26 cellular contexts compared by ENCODE assay signal in the genomic region with DNA sequence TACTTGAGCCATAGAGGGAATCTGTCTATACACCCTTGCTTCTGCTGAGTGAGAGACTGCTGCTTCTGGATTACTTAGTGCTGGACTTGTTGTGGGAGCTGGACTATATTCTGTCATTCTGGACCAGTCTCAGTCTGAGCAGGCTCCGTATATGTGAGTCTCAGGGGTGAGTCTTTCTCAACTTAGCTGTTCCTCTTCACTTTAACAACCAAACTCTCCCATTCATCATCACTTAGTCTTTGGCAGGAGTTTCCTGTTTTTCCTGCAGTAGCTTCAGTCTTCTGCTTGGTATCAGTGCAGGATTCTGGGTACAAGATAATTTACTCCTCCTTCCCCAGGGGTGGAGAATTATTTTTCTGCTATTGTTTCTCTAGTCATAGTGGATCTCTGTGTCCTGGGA.
"Had no signal": no experiment of that assay in that cellular context is flagged by ENCODE, and none has a peak within 500 bp of the region (broad histone marks: within the 10 kb centered on the region; RNA-seq: fewer than 3 reads in every experiment).

No MANE protein-coding gene starts in this region.

- H3K4me1 ChIP-seq: ascending aorta, colonic mucosa, left ventricle myocardium inferior, pancreas, psoas muscle, right atrium auricular region, thyroid gland, upper lobe of right lung had no signal

- H3K27me3 ChIP-seq: ascending aorta, brain microvascular endothelial cell, colonic mucosa, hepatocyte, neutrophil, pancreas, right atrium auricular region, thyroid gland, upper lobe of right lung had no signal

- ATAC-seq: activated CD4-positive, CD25-positive, alpha-beta regulatory T cell treated with anti-CD3 and anti-CD28 coated beads, Interleukin-2, amount 50 U/mL, for 24 hours; activated CD8-positive, alpha-beta memory T cell treated with anti-CD3 and anti-CD28 coated beads, Interleukin-2, amount 10 ng/mL, durations not matched to agents 7 days and 5 days; activated CD8-positive, alpha-beta T cell treated with anti-CD3 and anti-CD28 coated beads for 36 hours; activated naive CD4-positive, alpha-beta T cell treated with anti-CD3 and anti-CD28 coated beads, Interleukin-2, amount 50 U/mL, for 72 hours; natural killer cell treated with Interleukin-12 subunit alpha and Interleukin-12 subunit beta and Interleukin-15 and Interleukin-18, amount 100 ng/mL, for 72 hours; pancreas; psoas muscle; stimulated activated naive CD8-positive, alpha-beta T cell treated with anti-CD3 and anti-CD28 coated beads, Interleukin-15, Interleukin-2, amounts not matched to agents 100 U/mL and 50 U/mL, for 24 hours; T-cell; upper lobe of right lung had no signal

- H3K27ac ChIP-seq: ascending aorta, brain microvascular endothelial cell, colonic mucosa, hepatocyte, left ventricle myocardium inferior, neutrophil, pancreas, psoas muscle, right atrium auricular region, thyroid gland, upper lobe of right lung, VCaP had no signal

- H3K36me3 ChIP-seq: ascending aorta, brain microvascular endothelial cell, colonic mucosa, left ventricle myocardium inferior, neutrophil, pancreas, right atrium auricular region, thyroid gland, upper lobe of right lung had no signal

- DNase-seq: activated CD4-positive, alpha-beta T cell treated with anti-CD3 and anti-CD28 coated beads, Interleukin-2, amount 10 ng/mL, durations not matched to agents 24 days and 14 days; activated CD8-positive, alpha-beta memory T cell treated with anti-CD3 and anti-CD28 coated beads, Interleukin-2, amount 10 ng/mL, durations not matched to agents 7 days and 5 days; activated CD8-positive, alpha-beta T cell treated with anti-CD3 and anti-CD28 coated beads for 36 hours; activated gamma-delta T cell treated with Interleukin-2 at 50 U/mL for 16 hours; activated T-cell treated with anti-CD3 and anti-CD28 coated beads for 4 hours; brain microvascular endothelial cell; colonic mucosa; endodermal cell; glutamatergic neuron; kidney glomerular epithelial cell; left ventricle myocardium inferior; pancreas; psoas muscle; stimulated activated CD4-positive, alpha-beta T cell treated with anti-CD3 and anti-CD28 coated beads, Interleukin-4, amount 100 ng/mL, for 24 hours; stimulated activated naive CD8-positive, alpha-beta T cell treated with anti-CD3 and anti-CD28 coated beads, Interleukin-15, Interleukin-2, amounts not matched to agents 100 U/mL and 50 U/mL, for 24 hours; T-cell; thyroid gland; upper lobe of right lung had no signal

- H3K4me3 ChIP-seq: ascending aorta, colonic mucosa, hepatocyte, left ventricle myocardium inferior, pancreas, psoas muscle, right atrium auricular region, thyroid gland, upper lobe of right lung had no signal

- H3K9me3 ChIP-seq: ascending aorta, colonic mucosa, neutrophil, pancreas, right atrium auricular region, thyroid gland, upper lobe of right lung had no signal
